8 cellular contexts compared by ENCODE assay signal in the genomic region with DNA sequence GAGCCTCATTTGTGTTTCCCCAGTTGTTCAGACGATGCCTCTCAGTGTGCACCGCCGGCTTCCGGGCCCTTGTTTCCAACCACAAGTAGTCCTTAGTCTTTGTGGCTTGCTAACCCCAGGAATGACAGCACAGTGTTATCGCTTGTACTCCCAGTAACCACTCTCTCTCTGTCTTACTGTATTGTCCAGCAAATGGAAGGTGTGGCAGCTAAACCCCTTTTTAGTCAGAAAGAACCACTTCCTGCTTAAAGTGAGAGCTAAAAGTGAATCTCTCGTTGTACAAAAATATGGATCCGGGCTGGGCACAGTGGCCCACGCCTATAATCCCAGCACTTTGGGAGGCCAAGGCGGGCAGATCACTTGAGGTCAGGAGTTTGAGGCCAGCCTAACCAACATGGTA.
DNase-seq lines count a peak whose midpoint lies in the region; ATAC-seq lines count a peak whose summit lies in the region.

No MANE protein-coding gene starts in this region.

- H3K27ac ChIP-seq in GM23248 = no peak overlapping the region

- peaks cover 21% of the 10 kb centered on the region for H3K4me1 ChIP-seq in GM23248 (ENCODE audit: insufficient read depth)

- 97 to 99% methylated on average over 9 of the region's 9 CpGs for WGBS in GM23248 (ENCODE audit: low coverage in 1 of 2, low lambda C conversion rate in 2 of 2, missing lambda C conversion rate in 2 of 2), 2 experiments

- H3K9ac ChIP-seq in GM23248 = no peak overlapping the region

- peak overlapping the region; percentile 69 for H3K4me3 Mint-ChIP-seq in T-helper 2 cell treated with Interferon-gamma antibody and Interleukin-4, amounts not matched to agents 5 μg/mL and 100 μg/mL, for 36 hours
- H3K4me3 Mint-ChIP-seq in stimulated activated naive B cell treated with anti-CD40 and anti-IgM and Interleukin-4, amounts not matched to agents 10 μg/mL and 1 μg/mL and 100 μg/mL, for 72 hours = no peak overlapping the region

- H3K36me3 ChIP-seq in GM23248 (ENCODE audit: low read depth) = no peaks in the 10 kb centered on the region

- peaks cover 1% of the 10 kb centered on the region for H3K36me3 Mint-ChIP-seq in T-helper 2 cell treated with Interferon-gamma antibody and Interleukin-4, amounts not matched to agents 5 μg/mL and 100 μg/mL, for 36 hours (ENCODE audit: low read depth)
- H3K36me3 Mint-ChIP-seq in stimulated activated naive B cell treated with anti-CD40 and anti-IgM and Interleukin-4, amounts not matched to agents 10 μg/mL and 1 μg/mL and 100 μg/mL, for 72 hours = no peaks in the 10 kb centered on the region

- H3K4me3 ChIP-seq in GM23248 = no peak overlapping the region

- no peaks in the 10 kb centered on the region for H3K9me3 Mint-ChIP-seq in T-helper 2 cell treated with Interferon-gamma antibody and Interleukin-4, amounts not matched to agents 5 μg/mL and 100 μg/mL, for 36 hours
- H3K9me3 Mint-ChIP-seq in stimulated activated naive B cell treated with anti-CD40 and anti-IgM and Interleukin-4, amounts not matched to agents 10 μg/mL and 1 μg/mL and 100 μg/mL, for 72 hours = no peaks in the 10 kb centered on the region

- H3K27me3 Mint-ChIP-seq in T-helper 2 cell treated with Interferon-gamma antibody and Interleukin-4, amounts not matched to agents 5 μg/mL and 100 μg/mL, for 36 hours (ENCODE audit: low read depth) = peaks cover 35% of the 10 kb centered on the region
- peaks cover 5 to 6% of the 10 kb centered on the region in 2 donors for H3K27me3 Mint-ChIP-seq in stimulated activated naive B cell treated with anti-CD40 and anti-IgM and Interleukin-4, amounts not matched to agents 10 μg/mL and 1 μg/mL and 100 μg/mL, for 72 hours

- no peak overlapping the region for H3K4me2 ChIP-seq in GM23248 (ENCODE audit: unreplicated experiment)

- H3K27ac Mint-ChIP-seq in T-helper 2 cell treated with Interferon-gamma antibody and Interleukin-4, amounts not matched to agents 5 μg/mL and 100 μg/mL, for 36 hours = peak overlapping the region; percentile 77
- no peak overlapping the region for H3K27ac Mint-ChIP-seq in stimulated activated naive B cell treated with anti-CD40 and anti-IgM and Interleukin-4, amounts not matched to agents 10 μg/mL and 1 μg/mL and 100 μg/mL, for 72 hours

- peak; percentile 87 for DNase-seq in T-helper 2 cell treated with Interferon-gamma antibody and Interleukin-4, amounts not matched to agents 5 μg/mL and 100 μg/mL, for 36 hours (ENCODE audit: low spot score)
- peak; percentile 78 for DNase-seq in astrocyte of the hippocampus (ENCODE audit: low read depth, low spot score)
- DNase-seq in stimulated activated naive B cell treated with anti-CD40 and anti-IgM and Interleukin-4, amounts not matched to agents 10 μg/mL and 1 μg/mL and 100 μg/mL, for 72 hours = peak; percentile 4
- DNase-seq in SW 1271 (lab: John Stamatoyannopoulos, UW) = no peak
- DNase-seq in inferior parietal cortex (ENCODE audit: extremely low spot score) = no peak
- no peak for DNase-seq in GM23248

- peaks cover 36% of the 10 kb centered on the region for H3K4me1 Mint-ChIP-seq in T-helper 2 cell treated with Interferon-gamma antibody and Interleukin-4, amounts not matched to agents 5 μg/mL and 100 μg/mL, for 36 hours (ENCODE audit: low read depth)
- H3K4me1 Mint-ChIP-seq in stimulated activated naive B cell treated with anti-CD40 and anti-IgM and Interleukin-4, amounts not matched to agents 10 μg/mL and 1 μg/mL and 100 μg/mL, for 72 hours = peaks cover 7 to 9% of the 10 kb centered on the region in 2 donors

- H4K20me1 ChIP-seq in GM23248 (ENCODE audit: insufficient read depth) = no peaks in the 10 kb centered on the region

- ATAC-seq in GM18502 (IDR thresholded peaks at IDR 0.05; ENCODE audit: poor library complexity, unreplicated experiment) = peak; percentile 84
- peak; percentile 78 for ATAC-seq in HG02885 (IDR thresholded peaks at IDR 0.05; ENCODE audit: poor library complexity, unreplicated experiment)
- ATAC-seq in stimulated activated naive B cell treated with anti-CD40 and anti-IgM and Interleukin-4, amounts not matched to agents 10 μg/mL and 1 μg/mL and 100 μg/mL, for 72 hours (replicated peaks) = peak; percentile 55 to 84

- no peaks in the 10 kb centered on the region for H3K79me2 ChIP-seq in GM23248 (ENCODE audit: insufficient read depth)

- H3F3A ChIP-seq in GM23248 (ENCODE audit: insufficient read depth) = peaks cover 7% of the 10 kb centered on the region; the same call in 1 of the 2 replicates

- no peak overlapping the region for H2AFZ ChIP-seq in GM23248

- in situ Hi-C loops in GM23248 (cut with MboI) = no loop called here

- H3K9me2 ChIP-seq in GM23248 (ENCODE audit: insufficient read depth) = no peaks in the 10 kb centered on the region

- H3K27me3 ChIP-seq in GM23248 (replicated peaks; ENCODE audit: insufficient read depth) = no peaks in the 10 kb centered on the region

- H3K9me3 ChIP-seq in GM23248 (ENCODE audit: low read depth) = no peaks in the 10 kb centered on the region

Comparison
In these comparisons a context has a peak if more than half of its experiments do, and no peak if none do; other contexts are left out.
1. DNase-seq: peak in T-helper 2 cell treated with Interferon-gamma antibody and Interleukin-4, amounts not matched to agents 5 μg/mL and 100 μg/mL, for 36 hours (single experiment), astrocyte of the hippocampus (single experiment) and stimulated activated naive B cell treated with anti-CD40 and anti-IgM and Interleukin-4, amounts not matched to agents 10 μg/mL and 1 μg/mL and 100 μg/mL, for 72 hours (single experiment); none in SW 1271 (0 of 2), inferior parietal cortex (single experiment) and GM23248 (single experiment).
2. Peak in every context shown above with its lines, with median percentiles within 50 percentile points of each other: ATAC-seq.